8 cellular contexts compared by ENCODE assay signal in the genomic region with DNA sequence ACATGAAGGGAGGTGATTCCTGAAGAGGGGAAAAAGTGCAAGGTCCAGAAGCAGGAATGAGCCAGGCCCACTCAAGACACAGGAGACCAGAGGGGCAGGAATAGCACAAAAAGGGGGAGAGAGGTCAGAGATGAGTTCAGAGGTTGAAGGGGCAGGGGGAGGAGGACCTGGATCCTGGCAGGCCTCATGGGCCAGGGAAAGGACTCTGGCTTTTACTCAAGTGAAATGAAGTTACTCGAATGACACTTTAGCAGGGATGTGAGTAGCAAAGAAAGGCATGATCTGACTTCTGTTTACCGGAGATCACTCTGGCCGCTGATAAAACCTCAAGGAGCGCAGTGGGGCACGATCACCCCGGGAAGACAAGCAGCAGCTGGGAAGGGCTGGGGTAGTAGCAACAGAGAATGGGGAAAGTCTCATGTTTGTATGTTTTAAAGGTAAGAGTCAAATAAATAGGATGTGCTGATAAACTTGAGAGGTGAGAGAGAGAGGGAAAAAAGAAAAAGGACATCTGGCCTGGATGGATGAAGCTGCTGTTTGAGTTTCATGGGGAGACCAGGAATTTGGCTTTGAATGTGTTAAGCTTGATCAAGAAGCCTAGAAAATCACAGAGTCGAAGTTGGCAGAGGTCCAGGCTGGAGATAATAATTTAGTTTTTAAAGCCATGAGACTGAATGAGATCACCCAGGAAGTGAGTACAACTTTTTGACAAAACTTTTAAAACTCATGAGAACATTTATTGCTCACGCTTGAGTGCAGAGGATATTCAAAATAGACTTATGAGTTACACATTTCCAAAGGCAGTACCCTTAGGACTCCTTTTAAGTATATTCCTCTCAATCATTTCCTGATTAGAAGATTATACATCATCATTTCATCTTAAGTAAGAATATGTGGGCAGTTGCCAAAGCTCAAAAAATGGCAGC.
DNase-seq lines count a peak whose midpoint lies in the region; ATAC-seq, FAIRE-seq and TF ChIP-seq lines count a peak whose summit lies in the region.

No MANE protein-coding gene starts in this region.

- POLR2A ChIA-PET in A549 (lab: Yijun Ruan, JAX) (no interaction called here), HEK293 (lab: Yijun Ruan, JAX) (interaction anchor here (0.9 to 2.0 kb wide), 2 partner anchors 35 to 42 kb away, joined by 3 to 5 read pairs; no protein-coding TSS in a partner anchor), HepG2 (lab: Yijun Ruan, JAX) (interaction anchor here (2.5 kb wide), 1 partner anchor 17 kb away, joined by 8 read pairs; no protein-coding TSS in a partner anchor)

- TF ChIP-seq EP300 in A549 (IDR thresholded peaks at IDR 0.05): no peak
- no peak for TF ChIP-seq EP300 in HepG2 (IDR thresholded peaks at IDR 0.05; ENCODE audit: low read depth in 2 of 2, low read length in 2 of 2)
- no peak for TF ChIP-seq EP300 in HepG2 (CRISPR knock-in tag; IDR thresholded peaks at IDR 0.05; ENCODE audit: borderline replicate concordance)

- H3K27me3 ChIP-seq in HepG2 (ENCODE audit: control insufficient read depth in 1 of 2, insufficient read depth in 2 of 2, low read length in 2 of 2): no peaks in the 10 kb centered on the region
- H3K27me3 ChIP-seq in testis: no peaks in the 10 kb centered on the region

- H3K27ac ChIP-seq in A549: peak overlapping the region; percentile 3 to 73; a peak in 4 of 6 replicates
- peak overlapping the region; percentile 76 for H3K27ac ChIP-seq in HEK293 (ENCODE audit: extremely low read depth, low read depth, low read length)
- H3K27ac ChIP-seq in angular gyrus (ENCODE audit: low read depth, low read length): peak overlapping the region; percentile 72
- H3K27ac ChIP-seq in HepG2 (ENCODE audit: extremely low read length, insufficient read depth, low read length): peak overlapping the region; percentile 43
- H3K27ac ChIP-seq in testis: peak overlapping the region in 1 of 2 donors; percentile 65

- CTCF ChIA-PET in A549 (lab: Yijun Ruan, JAX) (interaction anchor here (0.7 to 1.2 kb wide), 2 partner anchors 10 to 19 kb away, joined by 3 read pairs; no protein-coding TSS in a partner anchor), HEK293 (lab: Yijun Ruan, JAX) (interaction anchor here (1.1 to 2.9 kb wide), 4 partner anchors 10 to 188 kb away, joined by 3 to 14 read pairs (median 4); no protein-coding TSS in a partner anchor), HepG2 (lab: Yijun Ruan, JAX; ENCODE audit: low intra/inter-chr PET ratio, low total read pairs) (no interaction called here)

- TF ChIP-seq POLR2A in A549 (IDR thresholded peaks at IDR 0.05; ENCODE audit: low read length) (no peak), HepG2 (IDR thresholded peaks at IDR 0.05; ENCODE audit: insufficient read depth in 1 of 2, low read depth in 2 of 2, low read length in 2 of 2) (no peak), testis (IDR thresholded peaks at IDR 0.05) (no peak)

- BruUV-seq in HepG2 (replicated peaks; lab: Mats Ljungman, UMichigan): no TSS peak

- in situ Hi-C loops in HepG2 (cut with HindIII; ENCODE audit: extremely low pct_ligation_motif_present, low pct_unique_long_range_greater_than_20kb): loop anchor here (10.0 kb wide), 1 partner anchor 97 kb away; no protein-coding TSS in a partner anchor

- peaks cover 59% of the 10 kb centered on the region for H3K4me1 ChIP-seq in A549
- peaks cover 25% of the 10 kb centered on the region for H3K4me1 ChIP-seq in HEK293 (ENCODE audit: control insufficient read depth, insufficient read depth, low read length)
- H3K4me1 ChIP-seq in HepG2 (ENCODE audit: insufficient read depth, low read length): peaks cover 73% of the 10 kb centered on the region
- H3K4me1 ChIP-seq in testis: peaks cover 31% of the 10 kb centered on the region

- intact Hi-C loops in HepG2 (cut with micrococcal nuclease; ENCODE audit: unreplicated experiment): no loop called here
- intact Hi-C loops in testis (cut with DNase I; ENCODE audit: low total_unique reads): no loop called here
- intact Hi-C loops in posterior cingulate gyrus (cut with DNase I): no loop called here

- ATAC-seq in A549: peak; percentile 35 to 43; a peak in 4 of 6 replicates
- no peak for ATAC-seq in HepG2
- ATAC-seq in HG03159 (IDR thresholded peaks at IDR 0.05; ENCODE audit: unreplicated experiment): no peak

- DNase-seq in A549 (ENCODE audit: low read depth in 1 of 2, low spot score in 1 of 2) (peak in 1 of 2 experiments; percentile 35), HepG2 (ENCODE audit: low spot score) (no peak), testis (peak; percentile 55), NCI-H526 (lab: John Stamatoyannopoulos, UW) (no peak), posterior cingulate gyrus (no peak)

- FAIRE-seq in A549 (lab: Jason Lieb, UNC) (no peak), HepG2 (lab: Jason Lieb, UNC) (no peak)

- WGBS in A549 (ENCODE audit: missing lambda C conversion rate): 36% methylated on average over 8 of the region's 8 CpGs
- 58% methylated on average over 8 of the region's 8 CpGs for WGBS in HepG2 (ENCODE audit: low lambda C conversion rate)
- WGBS in testis, 2 donors: 39 to 50% methylated on average over 8 of the region's 8 CpGs

- peak overlapping the region; percentile 21; the same call in 1 of the 2 replicates for H3K9ac ChIP-seq in HepG2 (ENCODE audit: insufficient read depth, low read depth, low read length)

- H3K9me3 ChIP-seq in A549 (no peaks in the 10 kb centered on the region), HEK293 (ENCODE audit: control insufficient read depth, insufficient read depth, low read depth, low read length) (no peaks in the 10 kb centered on the region), HepG2 (ENCODE audit: low read length) (no peaks in the 10 kb centered on the region), testis (no peaks in the 10 kb centered on the region)

- H3K4me3 ChIP-seq in A549 (no peak overlapping the region), HEK293 (ENCODE audit: low read depth, low read length) (no peak overlapping the region), HepG2 (replicated peaks in 1 of 3; ENCODE audit: insufficient read depth in 1 of 3, low read depth in 2 of 3, low read length in 3 of 3) (no peak overlapping the region), testis (no peak overlapping the region)

- H4K20me1 ChIP-seq in HepG2 (ENCODE audit: insufficient read depth, low read length): peaks cover 78% of the 10 kb centered on the region

- H3K4me2 ChIP-seq in A549 (peak overlapping the region; percentile 44), HepG2 (ENCODE audit: low read depth, low read length) (peak overlapping the region; percentile 42; the same call in 1 of the 2 replicates)

- TF ChIP-seq RAD21 in A549 (conservative IDR thresholded peaks at IDR 0.05 in 1 of 2, IDR thresholded peaks at IDR 0.05 in 1 of 2) (no peak), HepG2 (CRISPR knock-in tag; IDR thresholded peaks at IDR 0.05) (no peak)

- H3K36me3 ChIP-seq in HEK293 (ENCODE audit: control insufficient read depth in 2 of 2, insufficient read depth in 1 of 2, low read length in 2 of 2) (no peaks in the 10 kb centered on the region), HepG2 (replicated peaks in 1 of 2; ENCODE audit: control insufficient read depth in 1 of 2, insufficient read depth in 2 of 2, low read length in 2 of 2) (no peaks in the 10 kb centered on the region; a peak in 1 of 5 replicates), testis (ENCODE audit: low read depth, missing control alignments) (no peaks in the 10 kb centered on the region)

- H3K79me2 ChIP-seq in HepG2 (ENCODE audit: insufficient read depth, low read length): peaks cover 94% of the 10 kb centered on the region

- H2AFZ ChIP-seq in HepG2 (ENCODE audit: low read length): no peak overlapping the region

- TF ChIP-seq CTCF in A549 (IDR thresholded peaks at IDR 0.05) (no peak), HEK293 (tag by site-specific recombination; IDR thresholded peaks at IDR 0.05) (no peak), HepG2 (CRISPR knock-in tag; IDR thresholded peaks at IDR 0.05) (no peak), testis (IDR thresholded peaks at IDR 0.05) (no peak)

TF ChIP-seq in A549, 52 proteins besides CTCF, POLR2A, EP300 and RAD21 (continues in another document):
- TF ChIP-seq BHLHE40 (IDR thresholded peaks at IDR 0.05; ENCODE audit: low read depth, low read length) (no peak), CBX8 (IDR thresholded peaks at IDR 0.05) (no peak), POLR2AphosphoS2 (conservative IDR thresholded peaks at IDR 0.05; ENCODE audit: low read length) (no peak)
- TF ChIP-seq, protein P1, sequence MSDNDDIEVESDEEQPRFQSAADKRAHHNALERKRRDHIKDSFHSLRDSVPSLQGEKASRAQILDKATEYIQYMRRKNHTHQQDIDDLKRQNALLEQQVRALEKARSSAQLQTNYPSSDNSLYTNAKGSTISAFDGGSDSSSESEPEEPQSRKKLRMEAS (IDR thresholded peaks at IDR 0.05): no peak

TF ChIP-seq in HEK293, 187 proteins besides CTCF, POLR2A, EP300 and RAD21 (continues in another document):
- TF ChIP-seq, protein P2, sequence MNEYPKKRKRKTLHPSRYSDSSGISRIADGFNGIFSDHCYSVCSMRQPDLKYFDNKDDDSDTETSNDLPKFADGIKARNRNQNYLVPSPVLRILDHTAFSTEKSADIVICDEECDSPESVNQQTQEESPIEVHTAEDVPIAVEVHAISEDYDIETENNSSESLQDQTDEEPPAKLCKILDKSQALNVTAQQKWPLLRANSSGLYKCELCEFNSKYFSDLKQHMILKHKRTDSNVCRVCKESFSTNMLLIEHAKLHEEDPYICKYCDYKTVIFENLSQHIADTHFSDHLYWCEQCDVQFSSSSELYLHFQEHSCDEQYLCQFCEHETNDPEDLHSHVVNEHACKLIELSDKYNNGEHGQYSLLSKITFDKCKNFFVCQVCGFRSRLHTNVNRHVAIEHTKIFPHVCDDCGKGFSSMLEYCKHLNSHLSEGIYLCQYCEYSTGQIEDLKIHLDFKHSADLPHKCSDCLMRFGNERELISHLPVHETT (tag by site-specific recombination; IDR thresholded peaks at IDR 0.05): peak; percentile 45; the same call in 1 of the 2 replicates

TF ChIP-seq in HepG2, 621 proteins besides CTCF, POLR2A, EP300 and RAD21 (continues in another document):
- no peak for TF ChIP-seq ZNF782 (CRISPR knock-in tag; IDR thresholded peaks at IDR 0.05; ENCODE audit: borderline replicate concordance)
- TF ChIP-seq, protein P3, sequence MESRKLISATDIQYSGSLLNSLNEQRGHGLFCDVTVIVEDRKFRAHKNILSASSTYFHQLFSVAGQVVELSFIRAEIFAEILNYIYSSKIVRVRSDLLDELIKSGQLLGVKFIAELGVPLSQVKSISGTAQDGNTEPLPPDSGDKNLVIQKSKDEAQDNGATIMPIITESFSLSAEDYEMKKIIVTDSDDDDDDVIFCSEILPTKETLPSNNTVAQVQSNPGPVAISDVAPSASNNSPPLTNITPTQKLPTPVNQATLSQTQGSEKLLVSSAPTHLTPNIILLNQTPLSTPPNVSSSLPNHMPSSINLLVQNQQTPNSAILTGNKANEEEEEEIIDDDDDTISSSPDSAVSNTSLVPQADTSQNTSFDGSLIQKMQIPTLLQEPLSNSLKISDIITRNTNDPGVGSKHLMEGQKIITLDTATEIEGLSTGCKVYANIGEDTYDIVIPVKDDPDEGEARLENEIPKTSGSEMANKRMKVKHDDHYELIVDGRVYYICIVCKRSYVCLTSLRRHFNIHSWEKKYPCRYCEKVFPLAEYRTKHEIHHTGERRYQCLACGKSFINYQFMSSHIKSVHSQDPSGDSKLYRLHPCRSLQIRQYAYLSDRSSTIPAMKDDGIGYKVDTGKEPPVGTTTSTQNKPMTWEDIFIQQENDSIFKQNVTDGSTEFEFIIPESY (CRISPR knock-in tag; IDR thresholded peaks at IDR 0.05): no peak
- peak; percentile 54 for TF ChIP-seq SALL1 (CRISPR knock-in tag; IDR thresholded peaks at IDR 0.05)

Comparison
In these comparisons a context has a peak if more than half of its experiments do, and no peak if none do; other contexts are left out.
1. ATAC-seq: peak in A549 (2 of 2); none in HepG2 (single experiment) and HG03159 (single experiment).